8 cellular contexts compared by ENCODE assay signal in genomic region chr5:178145965-178146820, GRCh38. TPM values are rescaled to one million over a fixed set of nuclear protein-coding genes. Genes with fewer than 3 reads are reported as not detected.
A peak's percentile ranks its signal among the peaks of the same experiment; 100 is the strongest.
DNase-seq lines count a peak whose midpoint lies in the region; ATAC-seq and TF ChIP-seq lines count a peak whose summit lies in the region.

No MANE protein-coding gene starts in this region.

- ATAC-seq in SK-N-SH treated with all-trans-retinoic acid at 6 μM for 48 hours (peak; percentile 77), right cardiac atrium (peak; percentile 11 to 18)
- ATAC-seq in activated naive CD4-positive, alpha-beta T cell treated with anti-CD3 and anti-CD28 coated beads, Interleukin-2, amount 50 U/mL, for 72 hours = peak; percentile 70 to 79

- H3K4me1 ChIP-seq in right cardiac atrium (ENCODE audit: control insufficient read depth, insufficient read depth, low read length) = no peaks in the 10 kb centered on the region

- in situ Hi-C loops in KBM-7 (cut with MboI; ENCODE audit: low pct_unique_long_range_greater_than_20kb, low sequenced_read_pairs) = no loop called here

- WGBS in right cardiac atrium = 61% methylated on average over 14 of the region's 14 CpGs

- H3K27me3 ChIP-seq in right cardiac atrium (ENCODE audit: control insufficient read depth, insufficient read depth) = no peaks in the 10 kb centered on the region

- no peaks in the 10 kb centered on the region for H3K9me3 Mint-ChIP-seq in activated naive CD4-positive, alpha-beta T cell treated with anti-CD3 and anti-CD28 coated beads, Interleukin-2, amount 50 U/mL, for 72 hours

- DNase-seq in AG08396 (ENCODE audit: low spot score) (peak; percentile 60), KBM-7 (peak; percentile 68), right cardiac atrium (peak; percentile 54 to 85 (median 74)), mesenteric fat pad (ENCODE audit: low spot score) (no peak)
- DNase-seq in activated naive CD4-positive, alpha-beta T cell treated with anti-CD3 and anti-CD28 coated beads, Interleukin-2, amount 50 U/mL, for 72 hours (ENCODE audit: low spot score in 2 of 2) = peak; percentile 67 to 71
- peak; percentile 29 to 58 (median 44) for DNase-seq in stimulated activated CD4-positive, alpha-beta T cell treated with anti-CD3 and anti-CD28 coated beads, Interleukin-1b, Interleukin-23, amount 100 ng/mL, for 24 hours (ENCODE audit: low read depth in 4 of 4, low spot score in 1 of 4)

- H3K27ac ChIP-seq in right cardiac atrium (ENCODE audit: low read length) = no peak overlapping the region

- intact Hi-C loops in right cardiac atrium (cut with DNase I) = no loop called here

- H3K36me3 Mint-ChIP-seq in activated naive CD4-positive, alpha-beta T cell treated with anti-CD3 and anti-CD28 coated beads, Interleukin-2, amount 50 U/mL, for 72 hours = peaks cover 14 to 16% of the 10 kb centered on the region in 2 donors

- no peaks in the 10 kb centered on the region for H3K9me3 ChIP-seq in right cardiac atrium (ENCODE audit: control insufficient read depth, low read length)

- H3K4me3 ChIP-seq in right cardiac atrium (ENCODE audit: low read length) = no peak overlapping the region

- peak overlapping the region; percentile 44 to 66 for H3K27ac Mint-ChIP-seq in activated naive CD4-positive, alpha-beta T cell treated with anti-CD3 and anti-CD28 coated beads, Interleukin-2, amount 50 U/mL, for 72 hours

- peak; percentile 25 for TF ChIP-seq POLR2A in GM19193 (IDR thresholded peaks at IDR 0.05; ENCODE audit: extremely low read depth, insufficient read depth, insufficient read length)

TF ChIP-seq in SK-N-SH treated with all-trans-retinoic acid at 6 μM for 48 hours, 23 proteins besides CTCF, POLR2A, EP300 and RAD21:
- no peak for TF ChIP-seq ESRRG (CRISPR knock-in tag; IDR thresholded peaks at IDR 0.05)
- TF ChIP-seq ZNF70 (CRISPR knock-in tag; IDR thresholded peaks at IDR 0.05) = no peak
- TF ChIP-seq SNAI2 (CRISPR knock-in tag; IDR thresholded peaks at IDR 0.05) = no peak
- TF ChIP-seq RARB (CRISPR knock-in tag; IDR thresholded peaks at IDR 0.05) = no peak
- no peak for TF ChIP-seq CREB5 (CRISPR knock-in tag; IDR thresholded peaks at IDR 0.05; ENCODE audit: low read depth)
- no peak for TF ChIP-seq TSHZ2 (CRISPR knock-in tag; IDR thresholded peaks at IDR 0.05)
- no peak for TF ChIP-seq OSR1 (CRISPR knock-in tag; IDR thresholded peaks at IDR 0.05)
- no peak for TF ChIP-seq CSDC2 (CRISPR knock-in tag; IDR thresholded peaks at IDR 0.05)
- TF ChIP-seq ZFP3 (CRISPR knock-in tag; IDR thresholded peaks at IDR 0.05) = no peak
- no peak for TF ChIP-seq PATZ1 (CRISPR knock-in tag; IDR thresholded peaks at IDR 0.05; ENCODE audit: borderline replicate concordance)
- TF ChIP-seq CSRNP3 (CRISPR knock-in tag; IDR thresholded peaks at IDR 0.05) = no peak
- no peak for TF ChIP-seq ZNF8 (CRISPR knock-in tag; IDR thresholded peaks at IDR 0.05)

RNA-seq across cellular contexts. Expression of gene NHP2, which starts 7.5 kb away (rescaled TPM):
- 100 to 1,000 TPM; 191 to 220 TPM for total RNA-seq in activated naive CD4-positive, alpha-beta T cell treated with anti-CD3 and anti-CD28 coated beads, Interleukin-2, amount 50 U/mL, for 72 hours
- total RNA-seq in right cardiac atrium (10 to 100 TPM; 62.3 to 88.4 (median 84.7) TPM), mesenteric fat pad (99.2 TPM)
- 123 TPM for polyA plus RNA-seq in right cardiac atrium

RNA-seq across cellular contexts. Expression of gene RMND5B, which starts 15.4 kb away (rescaled TPM):
- total RNA-seq in activated naive CD4-positive, alpha-beta T cell treated with anti-CD3 and anti-CD28 coated beads, Interleukin-2, amount 50 U/mL, for 72 hours = 10 to 100 TPM; 29.2 to 34.0 TPM
- total RNA-seq in right cardiac atrium = 10 to 100 TPM; 32.2 to 41.7 (median 34.2) TPM
- 33.5 TPM for polyA plus RNA-seq in right cardiac atrium
- 32.9 TPM for total RNA-seq in mesenteric fat pad

RNA-seq across cellular contexts. Expression of gene N4BP3, which starts 32.9 kb away (rescaled TPM):
- 1 to 10 TPM in 1 of 2 donors, under 1 TPM in 1; 0.80 to 5.7 TPM for total RNA-seq in activated naive CD4-positive, alpha-beta T cell treated with anti-CD3 and anti-CD28 coated beads, Interleukin-2, amount 50 U/mL, for 72 hours
- total RNA-seq in right cardiac atrium (under 1 TPM; 0.15 to 0.54 (median 0.32) TPM), mesenteric fat pad (2.4 TPM)
- polyA plus RNA-seq in right cardiac atrium = 0.79 TPM

RNA-seq across cellular contexts. Expression of gene GMCL2, which starts 41.0 kb away (rescaled TPM):
- total RNA-seq in activated naive CD4-positive, alpha-beta T cell treated with anti-CD3 and anti-CD28 coated beads, Interleukin-2, amount 50 U/mL, for 72 hours = not detected
- not detected for total RNA-seq in right cardiac atrium
- not detected for polyA plus RNA-seq in right cardiac atrium
- not detected for total RNA-seq in mesenteric fat pad

RNA-seq across cellular contexts. Expression of gene HNRNPAB, which starts 58.1 kb away (rescaled TPM):
- total RNA-seq in activated naive CD4-positive, alpha-beta T cell treated with anti-CD3 and anti-CD28 coated beads, Interleukin-2, amount 50 U/mL, for 72 hours = 100 to 1,000 TPM; 232 to 253 TPM
- total RNA-seq in right cardiac atrium (100 to 1,000 TPM in 1 of 4 donors, 10 to 100 TPM in 3; 75.3 to 125 (median 86.9) TPM), mesenteric fat pad (186 TPM)
- polyA plus RNA-seq in right cardiac atrium = 88.2 TPM

Comparison
In these comparisons a context has a peak if more than half of its experiments do, and no peak if none do; other contexts are left out.
1. ATAC-seq: peak in every context shown above with its lines; median percentile 77 in SK-N-SH treated with all-trans-retinoic acid at 6 μM for 48 hours; 74 in activated naive CD4-positive, alpha-beta T cell treated with anti-CD3 and anti-CD28 coated beads, Interleukin-2, amount 50 U/mL, for 72 hours; 14 in right cardiac atrium.